20 cellular contexts compared by ENCODE assay signal in genomic region chr16:974606-975312, GRCh38. TPM values are rescaled to one million over a fixed set of nuclear protein-coding genes. Genes with fewer than 3 reads are reported as not detected.
DNase-seq lines count a peak whose midpoint lies in the region; ATAC-seq, FAIRE-seq and TF ChIP-seq lines count a peak whose summit lies in the region.
"Had no signal": no experiment of that assay in that cellular context is flagged by ENCODE, and none has a peak within 500 bp of the region (broad histone marks: within the 10 kb centered on the region; RNA-seq: fewer than 3 reads in every experiment).

No MANE protein-coding gene starts in this region.

- POLR2A ChIA-PET in K562 (lab: Yijun Ruan, JAX) = no interaction called here

- H3K4me3 ChIP-seq in cardiac muscle cell (no peak overlapping the region), heart left ventricle (no peak overlapping the region), K562 (no peak overlapping the region), tibial nerve (no peak overlapping the region)
- H3K4me3 ChIP-seq: lower lobe of right lung, upper lobe of left lung had no signal

- DNase-seq in cardiac muscle cell (ENCODE audit: low read depth in 1 of 2, low spot score in 1 of 2) (peak in 1 of 2 donors; percentile 75), heart left ventricle (no peak), K562 (ENCODE audit: extremely low read depth in 1 of 4, low spot score in 3 of 4) (no peak), myocyte (ENCODE audit: low read depth) (peak; percentile 98), tibial nerve (ENCODE audit: low spot score in 2 of 2) (no peak), iPS-NIHi11 (ENCODE audit: low spot score) (no peak), NCI-H1048 (lab: John Stamatoyannopoulos, UW) (no peak), NCI-H1417 (lab: John Stamatoyannopoulos, UW) (no peak)
- DNase-seq: activated CD4-positive, alpha-beta T cell treated with anti-CD3 and anti-CD28 coated beads for 1 hour; activated naive CD4-positive, alpha-beta T cell treated with anti-CD3 and anti-CD28 coated beads for 36 hours; effector memory CD4-positive, alpha-beta T cell; lower lobe of right lung; natural killer cell; NCI-H1417 treated with DMSO at 0.1 percent for 48 hours; NCI-H226; NK-92 treated with Interleukin-12 subunit alpha and Interleukin-12 subunit beta, amount 100 ng/mL, for 24 hours; stimulated activated CD4-positive, alpha-beta T cell treated with anti-CD3 and anti-CD28 coated beads, Interleukin-4, amount 100 ng/mL, for 1 hour; T-helper 2 cell had no signal

- WGBS in heart left ventricle, 4 donors = 49 to 55% (median 52%) methylated on average over 18 to 27 of the region's 27 CpGs
- WGBS in K562 (ENCODE audit: insufficient coverage, low coverage, missing lambda C conversion rate) = 5% methylated on average over 24 of the region's 27 CpGs
- 37 to 56% methylated on average over 16 to 25 of the region's 27 CpGs for WGBS in tibial nerve, 2 donors

- intact Hi-C loops in heart left ventricle (cut with DNase I) = loop anchor here in 1 of 10 donors (5.0 kb wide), 1 partner anchor 43 kb away; no protein-coding TSS in a partner anchor
- intact Hi-C loops in K562 (cut with micrococcal nuclease) = no loop called here

- CTCF ChIA-PET in K562 (lab: Yijun Ruan, JAX; ENCODE audit: low intra/inter-chr PET ratio) = no interaction called here

- no peak for TF ChIP-seq RAD21 in K562 (CRISPR knock-in tag; conservative IDR thresholded peaks at IDR 0.05 in 1 of 2, IDR thresholded peaks at IDR 0.05 in 1 of 2)

- H3K4me1 ChIP-seq in cardiac muscle cell (ENCODE audit: low read depth) (peaks cover 24% of the 10 kb centered on the region), heart left ventricle (peaks cover 2 to 23% (median 10%) of the 10 kb centered on the region in 12 donors), K562 (replicated peaks in 1 of 2; ENCODE audit: control insufficient read depth in 2 of 2, insufficient read depth in 2 of 2, low read length in 2 of 2) (peaks cover 4 to 53% of the 10 kb centered on the region in 2 experiments; a peak in 3 of 5 replicates), tibial nerve (peaks cover 0 to 95% (median 45%) of the 10 kb centered on the region in 4 donors)

- H3K36me3 ChIP-seq in cardiac muscle cell (no peaks in the 10 kb centered on the region), heart left ventricle (no peaks in the 10 kb centered on the region), K562 (ENCODE audit: control insufficient read depth, insufficient read depth, low read length) (no peaks in the 10 kb centered on the region), tibial nerve (no peaks in the 10 kb centered on the region)
- H3K36me3 ChIP-seq: lower lobe of right lung, upper lobe of left lung had no signal

- no peak overlapping the region for H3K4me2 ChIP-seq in K562 (ENCODE audit: insufficient read depth, low read length)

- peaks cover 5% of the 10 kb centered on the region for H3K27me3 ChIP-seq in cardiac muscle cell
- H3K27me3 ChIP-seq in heart left ventricle = peaks cover 0 to 12% (median 4%) of the 10 kb centered on the region in 9 donors
- peaks cover 43 to 81% of the 10 kb centered on the region in 2 experiments for H3K27me3 ChIP-seq in K562 (ENCODE audit: control insufficient read depth in 2 of 2, insufficient read depth in 2 of 2, low read length in 2 of 2)
- peaks cover 0 to 10% of the 10 kb centered on the region in 2 donors for H3K27me3 ChIP-seq in tibial nerve

- no peaks in the 10 kb centered on the region for H3K9me3 ChIP-seq in cardiac muscle cell (ENCODE audit: low read depth)
- H3K9me3 ChIP-seq in heart left ventricle = no peaks in the 10 kb centered on the region
- no peaks in the 10 kb centered on the region; the same call in 1 of the 2 replicates for H3K9me3 ChIP-seq in K562 (replicated peaks; ENCODE audit: control insufficient read depth, insufficient read depth, low read depth, low read length)
- no peaks in the 10 kb centered on the region for H3K9me3 ChIP-seq in tibial nerve
- H3K9me3 ChIP-seq: lower lobe of right lung, upper lobe of left lung had no signal

- 0 out of 3 replicates have a peak, but pooled peaks cover 8% of the 10 kb centered on the region for H3K79me2 ChIP-seq in K562 (ENCODE audit: control insufficient read depth, insufficient read depth, low read length)

- in situ Hi-C loops in K562 (cut with MboI) = no loop called here

- FAIRE-seq in K562 (lab: Jason Lieb, UNC) = no peak
- FAIRE-seq: GM18507 had no signal

- TF ChIP-seq EP300 in K562 (IDR thresholded peaks at IDR 0.05; ENCODE audit: low read length) (no peak), tibial nerve (IDR thresholded peaks at IDR 0.05) (peak in 1 of 2 donors; percentile 14)

- TF ChIP-seq CTCF in cardiac muscle cell (IDR thresholded peaks at IDR 0.05; ENCODE audit: low read depth, low read length) (no peak), heart left ventricle (IDR thresholded peaks at IDR 0.05) (no peak), K562 (IDR thresholded peaks at IDR 0.05 in 2 of 3, conservative IDR thresholded peaks at IDR 0.05 in 1 of 3; ENCODE audit: insufficient read depth in 2 of 3, low read depth in 1 of 3, low read length in 3 of 3) (no peak), tibial nerve (IDR thresholded peaks at IDR 0.05) (no peak)

- peaks cover 19% of the 10 kb centered on the region for H4K20me1 ChIP-seq in K562 (replicated peaks; ENCODE audit: control insufficient read depth, insufficient read depth, low read length)

- no peak overlapping the region; a peak in 1 of 4 replicates for H3K9ac ChIP-seq in K562 (ENCODE audit: insufficient read depth in 1 of 2, low read depth in 2 of 2, low read length in 2 of 2)

- no peaks in the 10 kb centered on the region for H3K9me1 ChIP-seq in K562 (ENCODE audit: control insufficient read depth, insufficient read depth, low read length)

- no peak overlapping the region for H2AFZ ChIP-seq in K562 (ENCODE audit: low read depth, low read length)

- no peak for ATAC-seq in heart left ventricle
- no peak for ATAC-seq in K562
- ATAC-seq: lower lobe of right lung, natural killer cell had no signal

- TF ChIP-seq POLR2A in heart left ventricle (IDR thresholded peaks at IDR 0.05) = no peak
- TF ChIP-seq POLR2A in K562 (conservative IDR thresholded peaks at IDR 0.05) = no peak
- TF ChIP-seq POLR2A in tibial nerve (IDR thresholded peaks at IDR 0.05) = no peak

- no TSS peak for BruUV-seq in K562 (replicated peaks; lab: Mats Ljungman, UMichigan)

- H3K27ac ChIP-seq in cardiac muscle cell = peak overlapping the region; percentile 78
- no peak overlapping the region for H3K27ac ChIP-seq in heart left ventricle
- no peak overlapping the region for H3K27ac ChIP-seq in K562 (ENCODE audit: extremely low read depth, low read depth, low read length)
- peak overlapping the region; percentile 34 to 84 (median 64) for H3K27ac ChIP-seq in tibial nerve
- H3K27ac ChIP-seq: lower lobe of right lung, upper lobe of left lung had no signal

TF ChIP-seq in K562, 482 proteins besides CTCF, POLR2A, EP300 and RAD21 (continues in another document):
- TF ChIP-seq CBFA2T3 (IDR thresholded peaks at IDR 0.05) = 0 out of 2 replicates have a peak, but pooled peaks have one; percentile 3

RNA-seq across cellular contexts. Expression of gene LMF1, which starts 4.0 kb away (rescaled TPM):
- total RNA-seq in cardiac muscle cell = 37.6 and 41.6 TPM in 2 replicates
- polyA plus RNA-seq in cardiac muscle cell = 18.8 and 39.0 TPM in 2 replicates
- 10 to 100 TPM in 3 of 9 donors, 1 to 10 TPM in 6; 4.3 to 19.2 (median 7.4) TPM for total RNA-seq in heart left ventricle
- polyA plus RNA-seq in heart left ventricle = 1 to 10 TPM; 5.3 to 6.1 TPM
- 10.7 and 19.1 TPM in 2 replicates for total RNA-seq in K562 (2011; cell fraction: chromatin; rRNA removed; ENCODE audit: low replicate concordance)
- 10.8 and 12.0 TPM in 2 replicates for total RNA-seq in K562 (2011; cell fraction: nucleolus; rRNA removed)
- 11.5 and 12.0 TPM in 2 replicates for total RNA-seq in K562 (2011; cell fraction: nucleoplasm; rRNA removed)
- 0.64 and 0.86 TPM in 2 replicates for total RNA-seq in K562 (2014; rRNA removed)
- total RNA-seq in K562 (2014; rRNA removed; fragmentation: Illumina TruSeq; extraction: Trizol) = 0.26 and 0.44 TPM in 2 replicates
- total RNA-seq in K562 (2015; rRNA removed; fragmentation: Illumina TruSeq; extraction: Trizol) = 0.41 and 0.47 TPM in 2 replicates
- total RNA-seq in K562 (2021) = 1.5 and 2.3 TPM in 2 replicates
- 1.0 and 1.5 TPM in 2 replicates for polyA plus RNA-seq in K562 (2011; rRNA removed)
- polyA plus RNA-seq in K562 (2011; cell fraction: cytosol; rRNA removed) = 1.7 and 3.2 TPM in 2 replicates
- polyA plus RNA-seq in K562 (2011; cell fraction: nucleus; rRNA removed) = 6.1 and 9.0 TPM in 2 replicates
- 1.1 and 4.6 TPM in 2 replicates for polyA plus RNA-seq in K562 (2012)
- 1.1 TPM in 1 of 2 replicates, not detected in the other for polyA plus RNA-seq in K562 (2014; fragmentation: Illumina TruSeq; extraction: Trizol)
- under 1 TPM; 0.11 TPM for polyA plus RNA-seq in K562 (2014; fragmentation: Nextera tagmentation; extraction: Ambion mirVana)
- 0.98 and 1.6 TPM in 2 replicates for polyA plus RNA-seq in K562 (2014; rRNA removed)
- polyA minus RNA-seq in K562 (2011; rRNA and poly(A)+ RNA removed) = 3.7 and 4.0 TPM in 2 replicates
- polyA minus RNA-seq in K562 (2011; cell fraction: cytosol; rRNA and poly(A)+ RNA removed) = 3.2 and 3.4 TPM in 2 replicates
- polyA minus RNA-seq in K562 (2011; cell fraction: nucleus; rRNA and poly(A)+ RNA removed) = 5.8 and 7.9 TPM in 2 replicates
- total RNA-seq in myocyte = 67.9 and 74.3 TPM in 2 replicates
- 39.2 TPM for polyA plus RNA-seq in myocyte (2012)
- total RNA-seq in tibial nerve = 10 to 100 TPM; 24.5 to 58.5 (median 31.8) TPM

RNA-seq across cellular contexts. Expression of gene SOX8, which starts 6.8 kb away (rescaled TPM):
- 9.2 and 13.7 TPM in 2 replicates for total RNA-seq in cardiac muscle cell
- 5.8 and 8.2 TPM in 2 replicates for polyA plus RNA-seq in cardiac muscle cell
- total RNA-seq in heart left ventricle = 1 to 10 TPM in 2 of 9 donors, under 1 TPM in 7; 0.44 to 1.3 (median 0.81) TPM
- polyA plus RNA-seq in heart left ventricle = under 1 TPM; 0.50 to 0.65 TPM
- 0.40 and 1.9 TPM in 2 replicates for total RNA-seq in K562 (2011; cell fraction: chromatin; rRNA removed; ENCODE audit: low replicate concordance)
- 0.66 and 1.3 TPM in 2 replicates for total RNA-seq in K562 (2011; cell fraction: nucleolus; rRNA removed)
- total RNA-seq in K562 (2011; cell fraction: nucleoplasm; rRNA removed) = 0.37 and 0.38 TPM in 2 replicates
- not detected in 2 replicates for total RNA-seq in K562 (2014; rRNA removed)
- not detected in 2 replicates for total RNA-seq in K562 (2014; rRNA removed; fragmentation: Illumina TruSeq; extraction: Trizol)
- not detected in 2 replicates for total RNA-seq in K562 (2015; rRNA removed; fragmentation: Illumina TruSeq; extraction: Trizol)
- 0.07 TPM in 2 replicates for total RNA-seq in K562 (2021)
- polyA plus RNA-seq in K562 (2011; rRNA removed) = 0.09 and 0.15 TPM in 2 replicates
- polyA plus RNA-seq in K562 (2011; cell fraction: cytosol; rRNA removed) = 0.15 and 0.40 TPM in 2 replicates
- 0.79 and 1.9 TPM in 2 replicates for polyA plus RNA-seq in K562 (2011; cell fraction: nucleus; rRNA removed)
- polyA plus RNA-seq in K562 (2012) = 0.04 TPM in 2 replicates
- polyA plus RNA-seq in K562 (2014; fragmentation: Illumina TruSeq; extraction: Trizol) = 0.04 TPM in 1 of 2 replicates, not detected in the other
- not detected for polyA plus RNA-seq in K562 (2014; fragmentation: Nextera tagmentation; extraction: Ambion mirVana)
- 0.11 and 0.15 TPM in 2 replicates for polyA plus RNA-seq in K562 (2014; rRNA removed)
- polyA minus RNA-seq in K562 (2011; rRNA and poly(A)+ RNA removed) = 0.06 TPM in 1 of 2 replicates, not detected in the other
- polyA minus RNA-seq in K562 (2011; cell fraction: cytosol; rRNA and poly(A)+ RNA removed) = not detected in 2 replicates
- polyA minus RNA-seq in K562 (2011; cell fraction: nucleus; rRNA and poly(A)+ RNA removed) = 0.22 and 0.40 TPM in 2 replicates
- total RNA-seq in myocyte = 53.9 and 116 TPM in 2 replicates
- polyA plus RNA-seq in myocyte (2012) = 18.8 TPM
- total RNA-seq in tibial nerve = 10 to 100 TPM; 51.3 to 74.5 (median 66.3) TPM
- total RNA-seq: natural killer cell had no signal

Comparison
In these comparisons a context has a peak if more than half of its experiments do, and no peak if none do; other contexts are left out.
1. H3K27ac ChIP-seq: peak in cardiac muscle cell (single experiment) and tibial nerve (4 of 4); none in heart left ventricle (0 of 12) and K562 (single experiment).